ENCODE assay signal across 29 cellular contexts in genomic region chr3:96202181-96202580, GRCh38.
DNase-seq lines count a peak whose midpoint lies in the region; ATAC-seq, FAIRE-seq and TF ChIP-seq lines count a peak whose summit lies in the region.
"Had no signal": no experiment of that assay in that cellular context is flagged by ENCODE, and none has a peak within 500 bp of the region (broad histone marks: within the 10 kb centered on the region; RNA-seq: fewer than 3 reads in every experiment).

No MANE protein-coding gene starts in this region.

- H3K27me3 ChIP-seq in heart right ventricle (no peaks in the 10 kb centered on the region), GM23338 (ENCODE audit: insufficient read depth) (no peaks in the 10 kb centered on the region), neuronal stem cell (ENCODE audit: control insufficient read depth in 3 of 3, insufficient read depth in 3 of 3, low read depth in 1 of 3, low read length in 3 of 3) (no peaks in the 10 kb centered on the region)
- H3K27me3 ChIP-seq: BE2C, BLaER1 had no signal

- H4K91ac ChIP-seq in neuronal stem cell (ENCODE audit: low read depth, low read length, poor library complexity) = no peak overlapping the region

- H2BK15ac ChIP-seq in neuronal stem cell (ENCODE audit: low read length) = no peak overlapping the region

- H3K4me3 ChIP-seq in heart right ventricle = no peak overlapping the region
- H3K4me3 ChIP-seq in GM23338 = no peak overlapping the region
- no peak overlapping the region for H3K4me3 ChIP-seq in NB4 (ENCODE audit: low read depth, low read length)
- no peak overlapping the region for H3K4me3 ChIP-seq in neuronal stem cell (ENCODE audit: low read length in 2 of 2)
- H3K4me3 ChIP-seq: BLaER1, GM12878 had no signal

- no peak overlapping the region for H3K4me3 Mint-ChIP-seq in GM23338
- H3K4me3 Mint-ChIP-seq: CD14-positive monocyte; CD4-positive, alpha-beta memory T cell; CD4-positive, CD25-positive, alpha-beta regulatory T cell; CD8-positive, alpha-beta memory T cell had no signal

- 0 out of 2 replicates have a peak, but pooled peaks cover 3% of the 10 kb centered on the region for H3K9me2 ChIP-seq in GM23338 (ENCODE audit: insufficient read depth)

- H3K4me1 Mint-ChIP-seq in GM23338 = no peaks in the 10 kb centered on the region; the same call in 2 of the 3 replicates
- H3K4me1 Mint-ChIP-seq: CD14-positive monocyte; CD4-positive, alpha-beta memory T cell; CD4-positive, CD25-positive, alpha-beta regulatory T cell; CD8-positive, alpha-beta memory T cell had no signal

- H2BK5ac ChIP-seq in neuronal stem cell (ENCODE audit: low read length) = no peak overlapping the region

- H3K14ac ChIP-seq in neuronal stem cell (ENCODE audit: low read length) = no peak overlapping the region

- H2AK5ac ChIP-seq in neuronal stem cell (ENCODE audit: low read depth, low read length) = no peak overlapping the region

- H3K27ac Mint-ChIP-seq in GM23338 = no peak overlapping the region; the same call in 1 of the 2 replicates
- H3K27ac Mint-ChIP-seq: CD14-positive monocyte; CD4-positive, alpha-beta memory T cell; CD4-positive, CD25-positive, alpha-beta regulatory T cell; CD8-positive, alpha-beta memory T cell had no signal

- no peak for TF ChIP-seq POLR2A in NB4 (IDR thresholded peaks at IDR 0.05; ENCODE audit: extremely low read depth, insufficient read length)

- 91 to 99% methylated on average over 1 of the region's 1 CpG for WGBS in heart right ventricle, 2 donors
- WGBS in neuronal stem cell (ENCODE audit: extremely low coverage in 2 of 2, insufficient read length in 2 of 2, insufficient replicate concordance in 1 of 2), 2 donors = no CpG with 5 or more reads among the region's 1 CpG

- H3K4me1 ChIP-seq in heart right ventricle (no peaks in the 10 kb centered on the region), GM23338 (ENCODE audit: insufficient read depth) (no peaks in the 10 kb centered on the region), neuronal stem cell (ENCODE audit: control insufficient read depth in 2 of 2, insufficient read depth in 1 of 2, low read depth in 1 of 2, low read length in 2 of 2) (no peaks in the 10 kb centered on the region)
- H3K4me1 ChIP-seq: BE2C, BLaER1 had no signal

- H2BK120ac ChIP-seq in neuronal stem cell (ENCODE audit: low read depth, low read length) = no peak overlapping the region

- H3K9me3 Mint-ChIP-seq in GM23338 = no peaks in the 10 kb centered on the region; the same call in 2 of the 3 replicates

- H4K20me1 ChIP-seq in GM23338 (replicated peaks; ENCODE audit: insufficient read depth) = no peaks in the 10 kb centered on the region
- H4K20me1 ChIP-seq: BLaER1 had no signal

- H3K23ac ChIP-seq in neuronal stem cell (ENCODE audit: low read depth, low read length, poor library complexity) = no peak overlapping the region

- H3K79me1 ChIP-seq in neuronal stem cell (ENCODE audit: low read depth, low read length) = no peaks in the 10 kb centered on the region

- H2AFZ ChIP-seq in GM23338 (peak overlapping the region; percentile 23; the same call in 1 of the 2 replicates), neuronal stem cell (ENCODE audit: low read length) (peak overlapping the region; percentile 6)

- H3K79me2 ChIP-seq in GM23338 (replicated peaks; ENCODE audit: insufficient read depth) = no peaks in the 10 kb centered on the region

- no peak overlapping the region for H3K18ac ChIP-seq in neuronal stem cell (ENCODE audit: low read length)

- H2BK12ac ChIP-seq in neuronal stem cell (ENCODE audit: low read length) = no peak overlapping the region

- H3K27ac ChIP-seq in heart right ventricle (no peak overlapping the region), GM23338 (ENCODE audit: low read depth) (no peak overlapping the region), neuronal stem cell (replicated peaks; ENCODE audit: low read length) (no peak overlapping the region)
- H3K27ac ChIP-seq: BLaER1 had no signal

- no peaks in the 10 kb centered on the region for H3K36me3 ChIP-seq in heart right ventricle
- H3K36me3 ChIP-seq in GM23338 (ENCODE audit: insufficient read depth) = no peaks in the 10 kb centered on the region
- no peaks in the 10 kb centered on the region for H3K36me3 ChIP-seq in neuronal stem cell (replicated peaks in 1 of 2; ENCODE audit: control insufficient read depth in 2 of 2, insufficient read depth in 2 of 2, low read length in 2 of 2)
- H3K36me3 ChIP-seq: BE2C, BLaER1 had no signal

- H3K4ac ChIP-seq in neuronal stem cell (ENCODE audit: low read length) = no peak overlapping the region

- no peaks in the 10 kb centered on the region for H3F3A ChIP-seq in GM23338 (replicated peaks; ENCODE audit: low read depth)

- H3K36me3 Mint-ChIP-seq in GM23338 (ENCODE audit: low read depth) = no peaks in the 10 kb centered on the region; the same call in 2 of the 3 replicates
- H3K36me3 Mint-ChIP-seq: CD14-positive monocyte; CD4-positive, alpha-beta memory T cell; CD4-positive, CD25-positive, alpha-beta regulatory T cell; CD8-positive, alpha-beta memory T cell had no signal

- intact Hi-C loops in Right ventricle myocardium inferior (cut with DNase I) (no loop called here), heart right ventricle (cut with DNase I) (no loop called here)

- no peak overlapping the region for H4K8ac ChIP-seq in neuronal stem cell (ENCODE audit: low read depth, low read length)

- no peaks in the 10 kb centered on the region for H3K27me3 Mint-ChIP-seq in GM23338 (ENCODE audit: insufficient read depth, low read depth, poor library complexity)
- H3K27me3 Mint-ChIP-seq: CD4-positive, alpha-beta memory T cell; CD4-positive, CD25-positive, alpha-beta regulatory T cell; CD8-positive, alpha-beta memory T cell had no signal

- H3K9ac ChIP-seq in neuronal stem cell (ENCODE audit: low read depth, low read length, poor library complexity) = no peak overlapping the region
- H3K9ac ChIP-seq: BLaER1 had no signal

- H3K4me2 ChIP-seq in GM23338 = no peak overlapping the region
- H3K4me2 ChIP-seq in neuronal stem cell (ENCODE audit: insufficient read depth, low read length, poor library complexity, severe bottlenecking) = no peak overlapping the region
- H3K4me2 ChIP-seq: BLaER1 had no signal

- peak; percentile 43 for DNase-seq in Right ventricle myocardium inferior (ENCODE audit: missing footprints)
- no peak for DNase-seq in heart right ventricle
- no peak for DNase-seq in GM23338 (ENCODE audit: low spot score)
- DNase-seq in NB4 (ENCODE audit: low read depth) = peak; percentile 1
- no peak for DNase-seq in neuronal stem cell (ENCODE audit: low spot score)
- DNase-seq in ecto neural progenitor cell (ENCODE audit: low spot score) = no peak
- no peak for DNase-seq in frontal cortex (ENCODE audit: low spot score in 2 of 2)
- no peak for DNase-seq in NCI-H2227 (lab: John Stamatoyannopoulos, UW; ENCODE audit: unreplicated experiment)
- DNase-seq: 8988T; ACHN; BE2C; C1 segment of cervical spinal cord; CD4-positive, alpha-beta memory T cell; CD4-positive, CD25-positive, alpha-beta regulatory T cell; CD8-positive, alpha-beta memory T cell; COR-L47; DMS 273 treated with DMSO at 0.1 percent for 48 hours; DMS153; DMS53; DMS79; DND-41; EL; GDM1 had no signal

- ATAC-seq in Right ventricle myocardium inferior (no peak), heart right ventricle (no peak), GM23338 (no peak)
- ATAC-seq: GM12878 had no signal

- H3K9me3 ChIP-seq in heart right ventricle (peaks cover 0 to 25% (median 4%) of the 10 kb centered on the region in 11 donors), neuronal stem cell (replicated peaks in 1 of 2; ENCODE audit: control insufficient read depth in 2 of 2, insufficient read depth in 1 of 2, low read depth in 1 of 2, low read length in 2 of 2) (no peaks in the 10 kb centered on the region)
- H3K9me3 ChIP-seq: BE2C, BLaER1 had no signal

- TF ChIP-seq CTCF in heart right ventricle (IDR thresholded peaks at IDR 0.05) = no peak
- TF ChIP-seq CTCF in GM23338 (conservative IDR thresholded peaks at IDR 0.05; ENCODE audit: low read depth in 2 of 2) = no peak
- no peak for TF ChIP-seq CTCF in NB4 (IDR thresholded peaks at IDR 0.05; ENCODE audit: low read depth, low read length)

- no peak for FAIRE-seq in frontal cortex (lab: Jason Lieb, UNC)
- FAIRE-seq: A204.1, GM12878, GM12892, GM18507 had no signal

TF ChIP-seq in GM23338, 12 proteins besides CTCF, POLR2A, EP300 and RAD21 (continues in another document):
- TF ChIP-seq CREB1 (CRISPR knock-in tag; IDR thresholded peaks at IDR 0.05; ENCODE audit: low read depth) (no peak), STAT1 (IDR thresholded peaks at IDR 0.05; ENCODE audit: unreplicated experiment) (no peak), POLR2AphosphoS5 (IDR thresholded peaks at IDR 0.05; ENCODE audit: low read depth) (no peak), ETS1 (IDR thresholded peaks at IDR 0.05) (no peak), JUNB (IDR thresholded peaks at IDR 0.05; ENCODE audit: unreplicated experiment) (no peak), EZH2phosphoT487 (IDR thresholded peaks at IDR 0.05; ENCODE audit: unreplicated experiment) (no peak)

Comparison
In these comparisons a context has a peak if more than half of its experiments do, and no peak if none do; other contexts are left out.
1. DNase-seq: peak in Right ventricle myocardium inferior (single experiment) and NB4 (single experiment); none in heart right ventricle (0 of 2), GM23338 (single experiment), neuronal stem cell (single experiment), ecto neural progenitor cell (single experiment), frontal cortex (0 of 2) and NCI-H2227 (single experiment).